In the genomic region with DNA sequence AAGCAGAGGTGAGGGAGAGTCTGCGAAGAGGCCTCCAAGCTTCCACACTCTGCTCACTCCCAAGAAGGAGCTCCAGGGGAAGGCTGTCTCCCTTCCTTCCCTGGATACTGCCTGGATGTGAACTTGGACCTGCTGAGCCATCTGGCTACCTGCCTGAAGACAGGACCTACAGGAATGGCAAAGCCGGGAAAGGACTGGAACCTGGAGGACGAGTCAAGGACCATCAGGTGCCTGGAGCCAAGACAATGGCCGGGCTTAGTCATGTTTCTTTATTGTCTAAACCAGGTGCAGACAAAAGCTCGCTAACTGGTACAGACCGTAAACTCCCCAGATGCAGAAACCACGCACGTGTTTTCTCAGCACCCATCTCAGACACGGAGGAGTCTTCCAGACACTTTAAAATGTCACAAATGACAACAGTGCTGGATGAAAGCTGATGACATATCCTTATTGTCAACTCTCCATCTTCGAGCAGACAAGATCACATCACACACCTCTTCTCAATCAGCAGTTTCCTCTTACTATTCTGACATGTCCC, we compare ENCODE assay signal across 22 cellular contexts. TPM values are rescaled to one million over a fixed set of nuclear protein-coding genes. Genes with fewer than 3 reads are reported as not detected.
DNase-seq lines count a peak whose midpoint lies in the region; ATAC-seq, FAIRE-seq and TF ChIP-seq lines count a peak whose summit lies in the region.
"Had no signal": no experiment of that assay in that cellular context is flagged by ENCODE, and none has a peak within 500 bp of the region (broad histone marks: within the 10 kb centered on the region; RNA-seq: fewer than 3 reads in every experiment).

No MANE protein-coding gene starts in this region.

- H3K4me1 ChIP-seq in transverse colon (peaks cover 3 to 55% (median 21%) of the 10 kb centered on the region in 4 donors), heart right ventricle (peaks cover 0 to 8% (median 0%) of the 10 kb centered on the region in 9 donors)
- H3K4me1 ChIP-seq: psoas muscle had no signal

- no peaks in the 10 kb centered on the region for H3K27me3 Mint-ChIP-seq in activated naive CD4-positive, alpha-beta T cell treated with anti-CD3 and anti-CD28 coated beads for 36 hours (ENCODE audit: low read depth)

- H3K4me3 Mint-ChIP-seq in activated naive CD4-positive, alpha-beta T cell treated with anti-CD3 and anti-CD28 coated beads for 36 hours = no peak overlapping the region
- H3K4me3 Mint-ChIP-seq: memory B cell had no signal

- no peaks in the 10 kb centered on the region for H3K9me3 Mint-ChIP-seq in activated naive CD4-positive, alpha-beta T cell treated with anti-CD3 and anti-CD28 coated beads for 36 hours
- H3K9me3 Mint-ChIP-seq: activated T-helper 2 cell treated with anti-CD3 and anti-CD28 coated beads, Interferon-gamma antibody, Interleukin-2, Interleukin-4, amounts not matched to agents 10 μg/mL and 5 μg/mL and 100 μg/mL, durations not matched to agents 14 hours and 24 hours and 36 hours; memory B cell had no signal

- intact Hi-C loops in activated naive CD4-positive, alpha-beta T cell treated with anti-CD3 and anti-CD28 coated beads for 36 hours (cut with micrococcal nuclease) = loop anchor here (2.0 kb wide), 1 partner anchor 25 kb away; no protein-coding TSS in a partner anchor
- intact Hi-C loops in transverse colon (cut with DNase I; ENCODE audit: low total_unique reads) = no loop called here
- intact Hi-C loops in heart right ventricle (cut with DNase I) = no loop called here

- in situ Hi-C loops in transverse colon (cut with MboI; ENCODE audit: low pct_ligation_motif_present in 1 of 4, low pct_unique_long_range_greater_than_20kb in 1 of 4, low sequenced_read_pairs in 3 of 4) = no loop called here

- CTCF ChIA-PET in activated naive CD4-positive, alpha-beta T cell treated with anti-CD3 and anti-CD28 coated beads for 36 hours (lab: Charles Lee) = interaction anchor here (0.9 to 2.5 kb wide), 2 partner anchors 25 to 64 kb away, joined by 3 to 8 read pairs; no protein-coding TSS in a partner anchor

- peaks cover 37% of the 10 kb centered on the region for H3K4me1 Mint-ChIP-seq in activated naive CD4-positive, alpha-beta T cell treated with anti-CD3 and anti-CD28 coated beads for 36 hours (ENCODE audit: low read depth)

- TF ChIP-seq EP300 in transverse colon (IDR thresholded peaks at IDR 0.05; ENCODE audit: low read depth) = no peak

- H3K9me3 ChIP-seq in transverse colon (no peaks in the 10 kb centered on the region), heart right ventricle (no peaks in the 10 kb centered on the region)
- H3K9me3 ChIP-seq: neutrophil, psoas muscle had no signal

- no peak overlapping the region for H3K27ac Mint-ChIP-seq in activated naive CD4-positive, alpha-beta T cell treated with anti-CD3 and anti-CD28 coated beads for 36 hours
- H3K27ac Mint-ChIP-seq: activated T-helper 2 cell treated with anti-CD3 and anti-CD28 coated beads, Interferon-gamma antibody, Interleukin-2, Interleukin-4, amounts not matched to agents 10 μg/mL and 5 μg/mL and 100 μg/mL, durations not matched to agents 14 hours and 24 hours and 36 hours; memory B cell had no signal

- H3K27me3 ChIP-seq in bronchial epithelial cell (ENCODE audit: control insufficient read depth, insufficient read depth, low read length) (no peaks in the 10 kb centered on the region), transverse colon (no peaks in the 10 kb centered on the region), heart right ventricle (no peaks in the 10 kb centered on the region)
- H3K27me3 ChIP-seq: neutrophil had no signal

- DNase-seq in activated naive CD4-positive, alpha-beta T cell treated with anti-CD3 and anti-CD28 coated beads for 36 hours = peak; percentile 12
- no peak for DNase-seq in activated naive CD4-positive, alpha-beta T cell treated with Interleukin-2 at 50 U/mL for 16 hours
- DNase-seq in LNCaP clone FGC (ENCODE audit: low read depth) (peak; percentile 85), bronchial epithelial cell (ENCODE audit: low read depth) (no peak), transverse colon (peak; percentile 56), heart right ventricle (no peak), NCI-H1694 (lab: John Stamatoyannopoulos, UW) (no peak)
- DNase-seq: ACHN; activated CD8-positive, alpha-beta memory T cell treated with anti-CD3 and anti-CD28 coated beads, Interleukin-2, amount 50 U/mL, for 4 hours; Calu3; kidney glomerular epithelial cell; NCI-H1417; NCI-H2227 treated with DMSO at 0.1 percent for 48 hours; NCI-H774; psoas muscle; WERI-Rb-1 had no signal

- no peak for TF ChIP-seq POLR2A in transverse colon (IDR thresholded peaks at IDR 0.05)

- H3K27ac ChIP-seq in transverse colon (peak overlapping the region; percentile 70 to 83 (median 82)), heart right ventricle (no peak overlapping the region)
- H3K27ac ChIP-seq: neutrophil, psoas muscle, WERI-Rb-1 had no signal

- peak; percentile 47 for FAIRE-seq in bronchial epithelial cell (lab: Jason Lieb, UNC)
- FAIRE-seq: endothelial cell of umbilical vein, G401.6 had no signal

- no peak for ATAC-seq in heart right ventricle
- ATAC-seq: psoas muscle, SK-N-SH treated with all-trans-retinoic acid at 6 μM for 48 hours had no signal

- no peak for TF ChIP-seq CTCF in LNCaP clone FGC (IDR thresholded peaks at IDR 0.05; ENCODE audit: control insufficient read depth, extremely low read depth, insufficient read depth)
- no peak for TF ChIP-seq CTCF in bronchial epithelial cell (IDR thresholded peaks at IDR 0.05; ENCODE audit: insufficient read depth, low read length, severe bottlenecking)
- no peak for TF ChIP-seq CTCF in transverse colon (IDR thresholded peaks at IDR 0.05)
- TF ChIP-seq CTCF in heart right ventricle (IDR thresholded peaks at IDR 0.05) = no peak

- no peak overlapping the region for H3K4me3 ChIP-seq in LNCaP clone FGC (ENCODE audit: low read depth, low read length)
- H3K4me3 ChIP-seq in bronchial epithelial cell (ENCODE audit: low read depth, low read length) = no peak overlapping the region
- H3K4me3 ChIP-seq in transverse colon = no peak overlapping the region
- no peak overlapping the region for H3K4me3 ChIP-seq in heart right ventricle
- H3K4me3 ChIP-seq: psoas muscle had no signal

- WGBS in transverse colon (ENCODE audit: low coverage in 1 of 2), 2 donors = 56 to 75% methylated on average over 2 to 10 of the region's 10 CpGs
- 88 to 91% methylated on average over 10 of the region's 10 CpGs for WGBS in heart right ventricle, 2 donors

- peaks cover 2% of the 10 kb centered on the region for H3K36me3 ChIP-seq in bronchial epithelial cell (ENCODE audit: control insufficient read depth, insufficient read depth, low read length)
- H3K36me3 ChIP-seq in transverse colon = no peaks in the 10 kb centered on the region
- peaks cover 0 to 32% (median 0%) of the 10 kb centered on the region in 9 donors for H3K36me3 ChIP-seq in heart right ventricle
- H3K36me3 ChIP-seq: WERI-Rb-1 had no signal

- H3K36me3 Mint-ChIP-seq in activated naive CD4-positive, alpha-beta T cell treated with anti-CD3 and anti-CD28 coated beads for 36 hours (ENCODE audit: low read depth) = peaks cover 4% of the 10 kb centered on the region

RNA-seq across cellular contexts. Expression of a gene that starts 12.1 kb away (rescaled TPM):
- 1 to 10 TPM; 7.0 to 7.2 TPM for total RNA-seq in activated naive CD4-positive, alpha-beta T cell treated with anti-CD3 and anti-CD28 coated beads for 36 hours
- 14.5 TPM in 2 replicates for total RNA-seq in bronchial epithelial cell
- total RNA-seq in transverse colon = 10 to 100 TPM; 14.5 to 73.3 (median 61.0) TPM
- 10 to 100 TPM in 9 of 10 donors, 1 to 10 TPM in 1; 9.3 to 16.3 (median 13.4) TPM for total RNA-seq in heart right ventricle
- polyA plus RNA-seq in heart right ventricle = 10 to 100 TPM in 1 of 2 donors, 1 to 10 TPM in 1; 8.4 to 18.0 TPM

RNA-seq across cellular contexts. Expression of a gene that starts 30.4 kb away (rescaled TPM):
- total RNA-seq in activated naive CD4-positive, alpha-beta T cell treated with anti-CD3 and anti-CD28 coated beads for 36 hours = 10 to 100 TPM; 36.4 to 37.7 TPM
- total RNA-seq in bronchial epithelial cell (52.1 and 54.8 TPM in 2 replicates), transverse colon (100 to 1,000 TPM in 1 of 4 donors, 10 to 100 TPM in 3; 55.0 to 106 (median 75.9) TPM), heart right ventricle (10 to 100 TPM; 26.9 to 45.6 (median 34.6) TPM)
- 10 to 100 TPM in 1 of 2 donors, 1 to 10 TPM in 1; 7.0 to 19.7 TPM for polyA plus RNA-seq in heart right ventricle

Comparison
In these comparisons a context has a peak if more than half of its experiments do, and no peak if none do; other contexts are left out.
1. DNase-seq: peak in activated naive CD4-positive, alpha-beta T cell treated with anti-CD3 and anti-CD28 coated beads for 36 hours (single experiment), LNCaP clone FGC (single experiment) and transverse colon (single experiment); none in activated naive CD4-positive, alpha-beta T cell treated with Interleukin-2 at 50 U/mL for 16 hours (single experiment), bronchial epithelial cell (single experiment), heart right ventricle (0 of 2) and NCI-H1694 (single experiment).
2. H3K27ac ChIP-seq: peak in transverse colon (4 of 4); none in heart right ventricle (0 of 10).